ENCODE assay signal across 8 cellular contexts in genomic region chr10:31760674-31761081, GRCh38.
DNase-seq lines count a peak whose midpoint lies in the region; ATAC-seq and TF ChIP-seq lines count a peak whose summit lies in the region.

No MANE protein-coding gene starts in this region.

- no peaks in the 10 kb centered on the region for H3K27me3 Mint-ChIP-seq in T-helper 1 cell treated with Interleukin-12 subunit alpha and Interleukin-12 subunit beta and Interleukin-4 antibody, amounts not matched to agents 30 μg/mL and 1 μg/mL, for 36 hours (ENCODE audit: low read depth)

- no peak for TF ChIP-seq EP300 in suprapubic skin (IDR thresholded peaks at IDR 0.05)

- peak overlapping the region; percentile 97 for H3K27ac ChIP-seq in suprapubic skin

- peak overlapping the region; percentile 65 for H3K4me3 Mint-ChIP-seq in T-helper 1 cell treated with Interleukin-12 subunit alpha and Interleukin-12 subunit beta and Interleukin-4 antibody, amounts not matched to agents 30 μg/mL and 1 μg/mL, for 36 hours

- no peaks in the 10 kb centered on the region for H3K9me3 ChIP-seq in suprapubic skin

- 28% methylated on average over 8 of the region's 8 CpGs for WGBS in suprapubic skin

- peaks cover 8% of the 10 kb centered on the region for H3K9me3 Mint-ChIP-seq in T-helper 1 cell treated with Interleukin-12 subunit alpha and Interleukin-12 subunit beta and Interleukin-4 antibody, amounts not matched to agents 30 μg/mL and 1 μg/mL, for 36 hours
- H3K9me3 Mint-ChIP-seq in activated naive CD4-positive, alpha-beta T cell treated with anti-CD3 and anti-CD28 coated beads, Interleukin-2, amount 50 U/mL, for 72 hours: no peaks in the 10 kb centered on the region

- H3K36me3 Mint-ChIP-seq in T-helper 1 cell treated with Interleukin-12 subunit alpha and Interleukin-12 subunit beta and Interleukin-4 antibody, amounts not matched to agents 30 μg/mL and 1 μg/mL, for 36 hours (ENCODE audit: low read depth): no peaks in the 10 kb centered on the region
- peaks cover 0 to 11% of the 10 kb centered on the region in 2 donors for H3K36me3 Mint-ChIP-seq in activated naive CD4-positive, alpha-beta T cell treated with anti-CD3 and anti-CD28 coated beads, Interleukin-2, amount 50 U/mL, for 72 hours

- H3K36me3 ChIP-seq in suprapubic skin: no peaks in the 10 kb centered on the region

- peak overlapping the region; percentile 89 for H3K4me3 ChIP-seq in suprapubic skin

- TF ChIP-seq CTCF in suprapubic skin (IDR thresholded peaks at IDR 0.05): no peak

- H3K27me3 ChIP-seq in suprapubic skin: no peaks in the 10 kb centered on the region

- no peak for DNase-seq in T-helper 1 cell
- no peak for DNase-seq in activated naive CD4-positive, alpha-beta T cell treated with anti-CD3 and anti-CD28 coated beads, Interleukin-2, amount 50 U/mL, for 72 hours (ENCODE audit: low spot score in 2 of 2)
- peak; percentile 50 for DNase-seq in kidney glomerular epithelial cell (lab: John Stamatoyannopoulos, UW)
- no peak for DNase-seq in suprapubic skin (ENCODE audit: low spot score in 2 of 2)
- no peak for DNase-seq in AG20443 (ENCODE audit: low spot score)

- peaks cover 11% of the 10 kb centered on the region for H3K4me1 Mint-ChIP-seq in T-helper 1 cell treated with Interleukin-12 subunit alpha and Interleukin-12 subunit beta and Interleukin-4 antibody, amounts not matched to agents 30 μg/mL and 1 μg/mL, for 36 hours (ENCODE audit: low read depth)

- no peak for TF ChIP-seq POLR2A in suprapubic skin (IDR thresholded peaks at IDR 0.05)

- ATAC-seq in activated naive CD4-positive, alpha-beta T cell treated with anti-CD3 and anti-CD28 coated beads, Interleukin-2, amount 50 U/mL, for 72 hours: peak in 1 of 2 donors; percentile 1
- ATAC-seq in GM19455 (IDR thresholded peaks at IDR 0.05; ENCODE audit: unreplicated experiment) (no peak), GM19035 (IDR thresholded peaks at IDR 0.05; ENCODE audit: unreplicated experiment) (no peak)

- H3K27ac Mint-ChIP-seq in T-helper 1 cell treated with Interleukin-12 subunit alpha and Interleukin-12 subunit beta and Interleukin-4 antibody, amounts not matched to agents 30 μg/mL and 1 μg/mL, for 36 hours: peak overlapping the region; percentile 94
- H3K27ac Mint-ChIP-seq in activated naive CD4-positive, alpha-beta T cell treated with anti-CD3 and anti-CD28 coated beads, Interleukin-2, amount 50 U/mL, for 72 hours: peak overlapping the region; percentile 85 to 92

- H3K4me1 ChIP-seq in suprapubic skin: peaks cover 41% of the 10 kb centered on the region
